In the genomic region with DNA sequence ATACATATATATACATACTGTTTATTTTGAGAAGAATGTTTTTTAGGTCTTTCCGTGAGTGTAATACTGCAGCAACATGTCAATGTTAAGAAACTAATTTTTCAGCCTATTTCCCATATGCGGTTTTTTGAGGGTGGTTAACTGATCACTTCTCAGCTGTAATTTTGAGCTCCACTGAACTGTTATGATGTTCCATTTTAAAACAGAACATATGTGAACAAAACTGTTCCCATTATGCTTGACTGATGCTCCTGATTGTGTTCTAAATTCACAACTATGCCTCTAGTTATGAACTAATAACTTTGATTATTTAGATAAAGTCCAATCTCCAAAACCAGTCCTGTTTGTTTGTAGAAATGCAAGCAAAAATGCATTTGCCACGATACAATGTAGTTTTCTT, we compare ENCODE assay signal across 30 cellular contexts.
"Had no signal": no experiment of that assay in that cellular context is flagged by ENCODE, and none has a peak within 500 bp of the region (broad histone marks: within the 10 kb centered on the region; RNA-seq: fewer than 3 reads in every experiment).

No MANE protein-coding gene starts in this region.

- DNase-seq: activated CD4-positive, alpha-beta memory T cell treated with anti-CD3 and anti-CD28 coated beads, Interleukin-2, amount 10 ng/mL, durations not matched to agents 7 days and 5 days; activated CD4-positive, alpha-beta T cell treated with anti-CD3 and anti-CD28 coated beads for 1 hour; activated CD4-positive, alpha-beta T cell treated with anti-CD3 and anti-CD28 coated beads for 4 hours; activated CD4-positive, alpha-beta T cell treated with anti-CD3 and anti-CD28 coated beads, Interleukin-2, amount 10 ng/mL, durations not matched to agents 7 days and 5 days; activated CD4-positive, alpha-beta T cell treated with anti-CD3 and anti-CD28 coated beads, Interleukin-2, amount 50 U/mL, for 4 hours; activated CD8-positive, alpha-beta memory T cell treated with anti-CD3 and anti-CD28 coated beads, Interleukin-2, amount 50 U/mL, for 48 hours; activated gamma-delta T cell; activated naive CD4-positive, alpha-beta T cell; activated naive CD4-positive, alpha-beta T cell treated with anti-CD3 and anti-CD28 coated beads, Interleukin-2, amount 10 ng/mL, durations not matched to agents 7 days and 5 days; activated naive CD8-positive, alpha-beta T cell treated with anti-CD3 and anti-CD28 coated beads, Interleukin-2, amount 10 ng/mL, durations not matched to agents 7 days and 5 days; activated T-cell treated with anti-CD3 and anti-CD28 coated beads for 4 hours; activated T-cell treated with anti-CD3 and anti-CD28 coated beads, Interleukin-2, amount 50 U/mL, for 24 hours; activated T-cell treated with anti-CD3 and anti-CD28 coated beads, Interleukin-2, amount 50 U/mL, for 72 hours; central memory CD4-positive, alpha-beta T cell; dorsolateral prefrontal cortex; effector memory CD4-positive, alpha-beta T cell; endodermal cell; foreskin fibroblast; head of caudate nucleus; T-helper 2 cell had no signal

- H3K4me3 ChIP-seq: ascending aorta, breast epithelium, cardiac muscle cell, coronary artery, dorsolateral prefrontal cortex had no signal

- H3K36me3 Mint-ChIP-seq: activated naive CD4-positive, alpha-beta T cell treated with anti-CD3 and anti-CD28 coated beads, Interleukin-2, amount 10 ng/mL, durations not matched to agents 7 days and 5 days; activated naive CD4-positive, alpha-beta T cell treated with anti-CD3 and anti-CD28 coated beads, Interleukin-2, amount 50 U/mL, for 72 hours; activated naive CD8-positive, alpha-beta T cell treated with anti-CD3 and anti-CD28 coated beads, Interleukin-2, amount 10 ng/mL, durations not matched to agents 7 days and 5 days; brain; WTC11 had no signal

- H3K4me1 ChIP-seq: ascending aorta, breast epithelium had no signal

- H3K27ac ChIP-seq: ascending aorta, breast epithelium, cardiac muscle cell, coronary artery, dorsolateral prefrontal cortex, VCaP had no signal

- H3K27ac Mint-ChIP-seq: activated CD4-positive, alpha-beta memory T cell treated with anti-CD3 and anti-CD28 coated beads, Interleukin-2, amount 10 ng/mL, durations not matched to agents 7 days and 5 days; activated CD4-positive, alpha-beta T cell treated with anti-CD3 and anti-CD28 coated beads, Interleukin-2, amount 10 ng/mL, durations not matched to agents 7 days and 5 days; activated naive CD4-positive, alpha-beta T cell treated with anti-CD3 and anti-CD28 coated beads, Interleukin-2, amount 10 ng/mL, durations not matched to agents 7 days and 5 days; activated naive CD4-positive, alpha-beta T cell treated with anti-CD3 and anti-CD28 coated beads, Interleukin-2, amount 50 U/mL, for 72 hours; activated naive CD8-positive, alpha-beta T cell treated with anti-CD3 and anti-CD28 coated beads, Interleukin-2, amount 10 ng/mL, durations not matched to agents 7 days and 5 days; activated T-cell treated with anti-CD3 and anti-CD28 coated beads, Interleukin-2, amount 50 U/mL, for 24 hours; activated T-cell treated with anti-CD3 and anti-CD28 coated beads, Interleukin-2, amount 50 U/mL, for 72 hours; brain; dendritic cell treated with granulocyte-macrophage colony-stimulating factor and Interleukin-4, amounts not matched to agents 40 ng/mL and 50 ng/mL, for 4 days; endodermal cell; WTC11 had no signal

- H3K4me3 Mint-ChIP-seq: activated CD4-positive, alpha-beta memory T cell treated with anti-CD3 and anti-CD28 coated beads, Interleukin-2, amount 10 ng/mL, durations not matched to agents 7 days and 5 days; activated CD4-positive, alpha-beta T cell treated with anti-CD3 and anti-CD28 coated beads, Interleukin-2, amount 10 ng/mL, durations not matched to agents 7 days and 5 days; activated naive CD4-positive, alpha-beta T cell treated with anti-CD3 and anti-CD28 coated beads, Interleukin-2, amount 10 ng/mL, durations not matched to agents 7 days and 5 days; activated naive CD8-positive, alpha-beta T cell treated with anti-CD3 and anti-CD28 coated beads, Interleukin-2, amount 10 ng/mL, durations not matched to agents 7 days and 5 days; activated T-cell treated with anti-CD3 and anti-CD28 coated beads, Interleukin-2, amount 50 U/mL, for 24 hours; activated T-cell treated with anti-CD3 and anti-CD28 coated beads, Interleukin-2, amount 50 U/mL, for 72 hours; brain; dendritic cell treated with granulocyte-macrophage colony-stimulating factor and Interleukin-4, amounts not matched to agents 40 ng/mL and 50 ng/mL, for 4 days; endodermal cell; WTC11 had no signal

- H3K9me3 Mint-ChIP-seq: activated CD4-positive, alpha-beta T cell treated with anti-CD3 and anti-CD28 coated beads, Interleukin-2, amount 10 ng/mL, durations not matched to agents 7 days and 5 days; activated naive CD8-positive, alpha-beta T cell treated with anti-CD3 and anti-CD28 coated beads, Interleukin-2, amount 10 ng/mL, durations not matched to agents 7 days and 5 days; activated T-cell treated with anti-CD3 and anti-CD28 coated beads, Interleukin-2, amount 50 U/mL, for 72 hours; dendritic cell treated with granulocyte-macrophage colony-stimulating factor and Interleukin-4, amounts not matched to agents 40 ng/mL and 50 ng/mL, for 4 days; endodermal cell had no signal

- H3K9me3 ChIP-seq: ascending aorta, breast epithelium had no signal

- H3K36me3 ChIP-seq: ascending aorta, breast epithelium, cardiac muscle cell had no signal

- ATAC-seq: activated naive CD4-positive, alpha-beta T cell treated with anti-CD3 and anti-CD28 coated beads, Interleukin-2, amount 50 U/mL, for 72 hours; activated T-cell treated with anti-CD3 and anti-CD28 coated beads, Interleukin-2, amount 50 U/mL, for 72 hours; esophagus mucosa; WTC11 had no signal

- H3K27me3 ChIP-seq: ascending aorta, breast epithelium, cardiac muscle cell, dorsolateral prefrontal cortex had no signal

- H3K4me1 Mint-ChIP-seq: activated CD4-positive, alpha-beta memory T cell treated with anti-CD3 and anti-CD28 coated beads, Interleukin-2, amount 10 ng/mL, durations not matched to agents 7 days and 5 days; activated CD4-positive, alpha-beta T cell treated with anti-CD3 and anti-CD28 coated beads, Interleukin-2, amount 10 ng/mL, durations not matched to agents 7 days and 5 days; activated naive CD4-positive, alpha-beta T cell treated with anti-CD3 and anti-CD28 coated beads, Interleukin-2, amount 10 ng/mL, durations not matched to agents 7 days and 5 days; activated naive CD8-positive, alpha-beta T cell treated with anti-CD3 and anti-CD28 coated beads, Interleukin-2, amount 10 ng/mL, durations not matched to agents 7 days and 5 days; brain; endodermal cell; WTC11 had no signal

- H3K27me3 Mint-ChIP-seq: activated CD4-positive, alpha-beta memory T cell treated with anti-CD3 and anti-CD28 coated beads, Interleukin-2, amount 10 ng/mL, durations not matched to agents 7 days and 5 days; activated CD4-positive, alpha-beta T cell treated with anti-CD3 and anti-CD28 coated beads, Interleukin-2, amount 10 ng/mL, durations not matched to agents 7 days and 5 days; activated naive CD4-positive, alpha-beta T cell treated with anti-CD3 and anti-CD28 coated beads, Interleukin-2, amount 10 ng/mL, durations not matched to agents 7 days and 5 days; activated naive CD8-positive, alpha-beta T cell treated with anti-CD3 and anti-CD28 coated beads, Interleukin-2, amount 10 ng/mL, durations not matched to agents 7 days and 5 days; activated T-cell treated with anti-CD3 and anti-CD28 coated beads, Interleukin-2, amount 50 U/mL, for 24 hours; brain; dendritic cell treated with granulocyte-macrophage colony-stimulating factor and Interleukin-4, amounts not matched to agents 40 ng/mL and 50 ng/mL, for 4 days had no signal
